22 cellular contexts compared by ENCODE assay signal in genomic region chr13:18739310-18739709, GRCh38.
"Had no signal": no experiment of that assay in that cellular context is flagged by ENCODE, and none has a peak within 500 bp of the region (broad histone marks: within the 10 kb centered on the region; RNA-seq: fewer than 3 reads in every experiment).

No MANE protein-coding gene starts in this region.

- H3K27ac Mint-ChIP-seq: dendritic cell treated with granulocyte-macrophage colony-stimulating factor and Interleukin-4, amounts not matched to agents 40 ng/mL and 50 ng/mL, for 4 days; effector memory CD8-positive, alpha-beta T cell; endodermal cell; mesothelial cell of epicardium had no signal

- H3K4me3 Mint-ChIP-seq: dendritic cell treated with granulocyte-macrophage colony-stimulating factor and Interleukin-4, amounts not matched to agents 40 ng/mL and 50 ng/mL, for 4 days; effector memory CD8-positive, alpha-beta T cell; endodermal cell; mesothelial cell of epicardium had no signal

- H3K36me3 Mint-ChIP-seq: mesothelial cell of epicardium had no signal

- H3K4me1 Mint-ChIP-seq: endodermal cell, mesothelial cell of epicardium had no signal

- DNase-seq: colonic mucosa; cortex of kidney; effector CD8-positive, alpha-beta T cell; effector memory CD8-positive, alpha-beta T cell; endodermal cell; erythroblast; esophagus squamous epithelium; foreskin fibroblast; foreskin melanocyte; gastrocnemius medialis; glutamatergic neuron; head of caudate nucleus; heart right ventricle; hippocampal formation; left cardiac atrium; left lung; left ventricle myocardium superior; lower lobe of right lung; mesenchymal stem cell; mucosa of descending colon had no signal

- H3K27me3 Mint-ChIP-seq: dendritic cell treated with granulocyte-macrophage colony-stimulating factor and Interleukin-4, amounts not matched to agents 40 ng/mL and 50 ng/mL, for 4 days; effector memory CD8-positive, alpha-beta T cell had no signal
